ENCODE assay signal across 30 cellular contexts in the genomic region with DNA sequence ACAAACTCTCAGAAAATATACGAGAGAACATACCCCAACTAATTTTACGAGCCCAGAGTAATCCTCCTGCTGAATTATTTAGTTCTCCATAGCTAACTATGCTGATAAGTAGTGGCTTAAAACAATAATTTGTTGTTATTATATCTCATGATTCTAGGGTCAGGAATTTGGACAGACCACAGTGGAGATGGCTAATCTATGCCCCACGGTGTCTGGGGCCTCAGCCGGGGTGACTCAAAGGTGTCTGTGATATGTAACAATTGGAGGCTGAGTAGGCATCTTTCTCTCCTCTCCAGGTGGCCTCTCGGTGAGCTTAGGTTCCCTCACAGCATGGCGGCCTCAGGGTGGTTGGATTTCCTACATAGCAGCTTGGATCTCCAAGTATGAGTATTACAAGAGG. TPM values are rescaled to one million over a fixed set of nuclear protein-coding genes. Genes with fewer than 3 reads are reported as not detected.
A peak's percentile ranks its signal among the peaks of the same experiment; 100 is the strongest.
DNase-seq lines count a peak whose midpoint lies in the region; ATAC-seq and TF ChIP-seq lines count a peak whose summit lies in the region.
"Had no signal": no experiment of that assay in that cellular context is flagged by ENCODE, and none has a peak within 500 bp of the region (broad histone marks: within the 10 kb centered on the region; RNA-seq: fewer than 3 reads in every experiment).

No MANE protein-coding gene starts in this region.

- TF ChIP-seq CTCF in HFFc6 (IDR thresholded peaks at IDR 0.05) (no peak), fibroblast of villous mesenchyme (IDR thresholded peaks at IDR 0.05; ENCODE audit: insufficient read depth, low read depth, low read length) (no peak)

- H3K4me1 ChIP-seq in SJCRH30 = peaks cover 76% of the 10 kb centered on the region
- H3K4me1 ChIP-seq: adrenal gland, right lobe of liver, stomach, uterus had no signal

- H3K4me3 ChIP-seq in SJCRH30 (no peak overlapping the region), fibroblast of villous mesenchyme (ENCODE audit: low read depth, low read length) (no peak overlapping the region)
- H3K4me3 ChIP-seq: adrenal gland, HAP-1, right lobe of liver, stomach, uterus had no signal

- H3K36me3 Mint-ChIP-seq in HFFc6 (ENCODE audit: low read depth) = no peaks in the 10 kb centered on the region
- H3K36me3 Mint-ChIP-seq: activated naive CD4-positive, alpha-beta T cell treated with anti-CD3 and anti-CD28 coated beads, Interleukin-2, amount 10 ng/mL, durations not matched to agents 7 days and 5 days; CD4-positive, alpha-beta memory T cell had no signal

- no peak for ATAC-seq in GM21447 (IDR thresholded peaks at IDR 0.05; ENCODE audit: unreplicated experiment)
- ATAC-seq: activated CD4-positive, CD25-positive, alpha-beta regulatory T cell treated with anti-CD3 and anti-CD28 coated beads, Interleukin-2, amount 50 U/mL, for 24 hours; activated T-helper 17 cell treated with anti-CD3 and anti-CD28 coated beads, Interleukin-2, amount 50 U/mL, for 72 hours; HepG2; right lobe of liver; T-helper 17 cell had no signal

- no peaks in the 10 kb centered on the region for H3K27me3 ChIP-seq in SJCRH30
- H3K27me3 ChIP-seq: adrenal gland, right lobe of liver, uterus had no signal

- DNase-seq in A172 (ENCODE audit: low spot score) = peak; percentile 73
- peak; percentile 52 for DNase-seq in HFFc6
- DNase-seq in SJCRH30 = peak; percentile 73 to 77
- DNase-seq in fibroblast of villous mesenchyme (ENCODE audit: low read depth) = peak; percentile 20
- no peak for DNase-seq in COLO829 (ENCODE audit: low spot score)
- DNase-seq in NCI-H1930 (lab: John Stamatoyannopoulos, UW) = no peak
- DNase-seq in hippocampal formation (lab: John Stamatoyannopoulos, UW) = no peak
- DNase-seq: ACHN; activated CD4-positive, alpha-beta T cell treated with anti-CD3 and anti-CD28 coated beads, Interleukin-2, amount 50 U/mL, for 48 hours; activated naive CD4-positive, alpha-beta T cell treated with anti-CD3 and anti-CD28 coated beads, Interleukin-2, amount 10 ng/mL, durations not matched to agents 7 days and 5 days; adrenal gland; CD4-positive, alpha-beta memory T cell; glutamatergic neuron; islet precursor cell; NCI-H146; NCI-H2107; NCI-H774; posterior cingulate gyrus; stimulated activated CD4-positive, alpha-beta T cell treated with anti-CD3 and anti-CD28 coated beads, Interleukin-12 subunit alpha, Interleukin-12 subunit beta, amount 100 ng/mL, for 4 hours; stimulated activated CD4-positive, alpha-beta T cell treated with anti-CD3 and anti-CD28 coated beads, Interleukin-2, amount 100 ng/mL, for 48 hours; stomach; T-helper 17 cell; uterus had no signal

- H3K36me3 ChIP-seq in SJCRH30 = no peaks in the 10 kb centered on the region
- H3K36me3 ChIP-seq: adrenal gland, HAP-1, right lobe of liver, stomach, uterus had no signal

- H3K27ac Mint-ChIP-seq in HFFc6 = no peak overlapping the region
- H3K27ac Mint-ChIP-seq: activated naive CD4-positive, alpha-beta T cell treated with anti-CD3 and anti-CD28 coated beads, Interleukin-2, amount 10 ng/mL, durations not matched to agents 7 days and 5 days; activated T-helper 17 cell treated with anti-CD3 and anti-CD28 coated beads, Interleukin-2, amount 50 U/mL, for 72 hours; B cell; CD4-positive, alpha-beta memory T cell; T-helper 17 cell had no signal

- peaks cover 9% of the 10 kb centered on the region; the same call in 1 of the 2 replicates for H3K4me1 Mint-ChIP-seq in HFFc6 (ENCODE audit: low read depth)
- H3K4me1 Mint-ChIP-seq: activated naive CD4-positive, alpha-beta T cell treated with anti-CD3 and anti-CD28 coated beads, Interleukin-2, amount 10 ng/mL, durations not matched to agents 7 days and 5 days; activated T-helper 17 cell treated with anti-CD3 and anti-CD28 coated beads, Interleukin-2, amount 50 U/mL, for 72 hours; B cell; CD4-positive, alpha-beta memory T cell had no signal

- no peaks in the 10 kb centered on the region for H3K9me3 ChIP-seq in SJCRH30 (replicated peaks)
- H3K9me3 ChIP-seq: adrenal gland, HAP-1, right lobe of liver, stomach, uterus had no signal

- H3K9me3 Mint-ChIP-seq in HFFc6 = no peaks in the 10 kb centered on the region
- H3K9me3 Mint-ChIP-seq: activated naive CD4-positive, alpha-beta T cell treated with anti-CD3 and anti-CD28 coated beads, Interleukin-2, amount 10 ng/mL, durations not matched to agents 7 days and 5 days; activated T-helper 17 cell treated with anti-CD3 and anti-CD28 coated beads, Interleukin-2, amount 50 U/mL, for 72 hours had no signal

- H3K27ac ChIP-seq in SJCRH30 = peak overlapping the region; percentile 7
- H3K27ac ChIP-seq: adrenal gland, right lobe of liver, stomach, uterus had no signal

- H3K4me3 Mint-ChIP-seq in HFFc6 = no peak overlapping the region
- H3K4me3 Mint-ChIP-seq: activated naive CD4-positive, alpha-beta T cell treated with anti-CD3 and anti-CD28 coated beads, Interleukin-2, amount 10 ng/mL, durations not matched to agents 7 days and 5 days; activated T-helper 17 cell treated with anti-CD3 and anti-CD28 coated beads, Interleukin-2, amount 50 U/mL, for 72 hours; B cell; CD4-positive, alpha-beta memory T cell; T-helper 17 cell had no signal

- peaks cover 21% of the 10 kb centered on the region for H3K27me3 Mint-ChIP-seq in HFFc6 (ENCODE audit: insufficient read depth)

RNA-seq across cellular contexts. Expression of a gene that starts 35.4 kb away (rescaled TPM):
- 0.47 and 1.0 TPM in 2 replicates for total RNA-seq in A172 (2014; rRNA removed; shearing (Covaris generic))
- under 1 TPM in 2 of 6 experiments, not detected in 4; 0.07 to 0.08 TPM for total RNA-seq in HFFc6 (2021; fragmentation: NEBNext Ultra II Directional; extraction: Animal tissue kit (Norgen Biotek cat#: 25700))
- 11.9 and 12.9 TPM in 2 replicates for total RNA-seq in SJCRH30 (2014; rRNA removed; shearing (Covaris generic))
- not detected in 2 replicates for total RNA-seq in fibroblast of villous mesenchyme
- total RNA-seq: CD4-positive, alpha-beta memory T cell had no signal

Comparison
In these comparisons a context has a peak if more than half of its experiments do, and no peak if none do; other contexts are left out.
1. DNase-seq: peak in A172 (single experiment), HFFc6 (single experiment), SJCRH30 (2 of 2) and fibroblast of villous mesenchyme (single experiment); none in COLO829 (single experiment), NCI-H1930 (0 of 2) and hippocampal formation (0 of 2).